In the genomic region with DNA sequence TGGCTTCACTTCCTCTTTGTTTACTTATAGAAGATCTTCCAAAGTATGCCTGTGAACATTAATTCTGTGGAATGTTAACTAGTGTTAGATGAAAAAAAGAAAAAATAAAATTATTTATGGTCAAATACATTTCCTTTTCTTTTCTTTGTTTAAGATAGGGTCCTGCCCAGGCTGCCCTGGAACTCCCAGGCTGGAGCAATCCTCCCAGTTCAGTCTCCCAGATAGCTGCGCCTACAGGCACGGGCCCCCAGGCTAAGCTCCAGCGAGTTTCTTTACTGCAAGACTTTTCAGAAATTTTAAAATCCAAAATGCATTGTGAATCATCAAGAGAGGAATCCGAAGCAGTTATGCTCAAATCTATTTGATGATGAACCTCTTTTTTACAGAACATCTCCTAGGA, we compare ENCODE assay signal across 34 cellular contexts. TPM values are rescaled to one million over a fixed set of nuclear protein-coding genes. Genes with fewer than 3 reads are reported as not detected.
"Had no signal": no experiment of that assay in that cellular context is flagged by ENCODE, and none has a peak within 500 bp of the region (broad histone marks: within the 10 kb centered on the region; RNA-seq: fewer than 3 reads in every experiment).

No MANE protein-coding gene starts in this region.

- H3K27ac ChIP-seq: brain microvascular endothelial cell, Peyer's patch, WERI-Rb-1 had no signal

- H3K27ac Mint-ChIP-seq: activated CD4-positive, alpha-beta memory T cell treated with anti-CD3 and anti-CD28 coated beads, Interleukin-2, amount 10 ng/mL, durations not matched to agents 7 days and 5 days; activated CD8-positive, alpha-beta memory T cell treated with anti-CD3 and anti-CD28 coated beads, Interleukin-2, amount 10 ng/mL, durations not matched to agents 7 days and 5 days; activated naive CD4-positive, alpha-beta T cell treated with anti-CD3 and anti-CD28 coated beads, Interleukin-2, amount 10 ng/mL, durations not matched to agents 7 days and 5 days; activated naive CD8-positive, alpha-beta T cell; activated naive CD8-positive, alpha-beta T cell treated with anti-CD3 and anti-CD28 coated beads, Interleukin-2, amount 50 U/mL, for 24 hours had no signal

- ATAC-seq: activated CD8-positive, alpha-beta memory T cell treated with anti-CD3 and anti-CD28 coated beads, Interleukin-2, amount 10 ng/mL, durations not matched to agents 7 days and 5 days; activated naive CD8-positive, alpha-beta T cell treated with anti-CD3 and anti-CD28 coated beads, Interleukin-2, amount 50 U/mL, for 24 hours; K562; PC-3 had no signal

- DNase-seq: activated CD4-positive, alpha-beta memory T cell treated with anti-CD3 and anti-CD28 coated beads, Interleukin-2, amount 10 ng/mL, durations not matched to agents 7 days and 5 days; activated CD4-positive, alpha-beta T cell treated with anti-CD3 and anti-CD28 coated beads for 1 hour; activated CD4-positive, alpha-beta T cell treated with anti-CD3 and anti-CD28 coated beads for 48 hours; activated CD4-positive, CD25-positive, alpha-beta regulatory T cell; activated CD8-positive, alpha-beta memory T cell treated with anti-CD3 and anti-CD28 coated beads for 24 hours; activated CD8-positive, alpha-beta memory T cell treated with anti-CD3 and anti-CD28 coated beads, Interleukin-2, amount 10 ng/mL, durations not matched to agents 7 days and 5 days; activated CD8-positive, alpha-beta memory T cell treated with anti-CD3 and anti-CD28 coated beads, Interleukin-2, amount 50 U/mL, for 48 hours; activated effector memory CD4-positive, alpha-beta T cell treated with Interleukin-2 at 50 U/mL for 16 hours; activated naive CD4-positive, alpha-beta T cell treated with anti-CD3 and anti-CD28 coated beads, Interleukin-2, amount 10 ng/mL, durations not matched to agents 7 days and 5 days; activated naive CD8-positive, alpha-beta T cell treated with anti-CD3 and anti-CD28 coated beads, Interleukin-2, amount 50 U/mL, for 24 hours; activated T-cell treated with anti-CD3 and anti-CD28 coated beads, Interleukin-2, amount 50 U/mL, for 48 hours; amniotic stem cell; aorta; brain microvascular endothelial cell; central memory CD4-positive, alpha-beta T cell; NCI-H1105; NCI-H1436; NCI-H1694; NCI-H1930; NCI-H2081 treated with DMSO at 0.1 percent for 48 hours; NCI-H345; NCI-H524 treated with DMSO at 0.1 percent for 48 hours; PC-3; Peyer's patch; RPMI8226; SHP77 treated with DMSO at 0.1 percent for 48 hours; SW 1271; T-helper 1 cell; T-helper 2 cell; T-helper 9 cell; WERI-Rb-1 had no signal

- H3K9me3 Mint-ChIP-seq: activated CD4-positive, alpha-beta memory T cell treated with anti-CD3 and anti-CD28 coated beads, Interleukin-2, amount 10 ng/mL, durations not matched to agents 7 days and 5 days; activated naive CD4-positive, alpha-beta T cell treated with anti-CD3 and anti-CD28 coated beads, Interleukin-2, amount 10 ng/mL, durations not matched to agents 7 days and 5 days; activated naive CD8-positive, alpha-beta T cell treated with anti-CD3 and anti-CD28 coated beads, Interleukin-2, amount 50 U/mL, for 24 hours had no signal

- H3K36me3 ChIP-seq: brain microvascular endothelial cell, Peyer's patch, WERI-Rb-1 had no signal

- H3K36me3 Mint-ChIP-seq: activated CD8-positive, alpha-beta memory T cell treated with anti-CD3 and anti-CD28 coated beads, Interleukin-2, amount 10 ng/mL, durations not matched to agents 7 days and 5 days; activated naive CD4-positive, alpha-beta T cell treated with anti-CD3 and anti-CD28 coated beads, Interleukin-2, amount 10 ng/mL, durations not matched to agents 7 days and 5 days; activated naive CD8-positive, alpha-beta T cell had no signal

- H3K4me1 ChIP-seq: Peyer's patch had no signal

- H3K27me3 ChIP-seq: Peyer's patch had no signal

- H3K9me3 ChIP-seq: Peyer's patch had no signal

- H3K4me3 ChIP-seq: K562, Peyer's patch had no signal

- H3K4me3 Mint-ChIP-seq: activated CD4-positive, alpha-beta memory T cell treated with anti-CD3 and anti-CD28 coated beads, Interleukin-2, amount 10 ng/mL, durations not matched to agents 7 days and 5 days; activated CD8-positive, alpha-beta memory T cell treated with anti-CD3 and anti-CD28 coated beads, Interleukin-2, amount 10 ng/mL, durations not matched to agents 7 days and 5 days; activated naive CD4-positive, alpha-beta T cell treated with anti-CD3 and anti-CD28 coated beads, Interleukin-2, amount 10 ng/mL, durations not matched to agents 7 days and 5 days; activated naive CD8-positive, alpha-beta T cell; activated naive CD8-positive, alpha-beta T cell treated with anti-CD3 and anti-CD28 coated beads, Interleukin-2, amount 50 U/mL, for 24 hours had no signal

- H3K4me1 Mint-ChIP-seq: activated naive CD4-positive, alpha-beta T cell treated with anti-CD3 and anti-CD28 coated beads, Interleukin-2, amount 10 ng/mL, durations not matched to agents 7 days and 5 days; activated naive CD8-positive, alpha-beta T cell treated with anti-CD3 and anti-CD28 coated beads, Interleukin-2, amount 50 U/mL, for 24 hours had no signal

RNA-seq across cellular contexts. Expression of gene IL20RA, which starts 39.3 kb away (rescaled TPM):
- total RNA-seq: activated CD4-positive, alpha-beta memory T cell treated with anti-CD3 and anti-CD28 coated beads, Interleukin-2, amount 10 ng/mL, durations not matched to agents 7 days and 5 days; activated CD8-positive, alpha-beta memory T cell treated with anti-CD3 and anti-CD28 coated beads, Interleukin-2, amount 10 ng/mL, durations not matched to agents 7 days and 5 days; K562; SK-MEL-5 had no signal
- polyA plus RNA-seq: aorta, K562 had no signal
